Comparison of ENCODE assay signal across 1 cellular context in the genomic region with DNA sequence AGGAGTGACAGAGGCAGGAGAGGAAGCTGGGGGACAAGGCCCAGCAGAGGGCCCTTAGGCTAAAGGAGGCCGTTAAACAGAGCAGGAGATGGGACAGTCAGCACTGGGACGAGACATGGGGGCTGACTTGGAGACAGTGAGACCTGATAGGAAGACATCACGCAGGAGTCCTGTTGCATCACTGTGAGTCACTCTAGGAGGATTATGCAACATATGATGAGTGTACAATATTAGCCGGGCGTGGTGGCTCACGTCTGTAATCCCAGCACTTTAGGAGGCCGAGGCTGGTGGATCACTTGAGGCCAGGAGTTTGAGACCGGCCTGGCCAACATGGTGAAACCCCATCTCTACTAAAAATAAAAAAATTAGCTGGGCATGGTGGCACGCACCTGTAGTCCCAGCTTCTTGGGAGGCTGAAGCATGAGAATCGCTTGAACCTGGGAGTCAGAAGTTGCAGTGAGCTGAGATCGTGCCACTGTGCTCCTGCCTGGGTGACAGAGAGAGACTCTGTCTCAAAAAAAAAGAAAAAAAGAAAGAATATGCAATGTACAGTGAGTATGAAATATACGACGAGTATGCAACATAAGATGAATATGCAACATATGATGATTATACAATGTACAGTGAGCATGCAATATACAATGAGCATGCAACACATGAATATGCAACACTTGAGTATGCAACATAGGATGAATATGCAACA.
TF ChIP-seq lines count a peak whose summit lies in the region.

No MANE protein-coding gene starts in this region.

TF ChIP-seq in HEK293, 187 proteins besides CTCF, POLR2A, EP300 and RAD21 (continued from another document):
- TF ChIP-seq, protein P1, sequence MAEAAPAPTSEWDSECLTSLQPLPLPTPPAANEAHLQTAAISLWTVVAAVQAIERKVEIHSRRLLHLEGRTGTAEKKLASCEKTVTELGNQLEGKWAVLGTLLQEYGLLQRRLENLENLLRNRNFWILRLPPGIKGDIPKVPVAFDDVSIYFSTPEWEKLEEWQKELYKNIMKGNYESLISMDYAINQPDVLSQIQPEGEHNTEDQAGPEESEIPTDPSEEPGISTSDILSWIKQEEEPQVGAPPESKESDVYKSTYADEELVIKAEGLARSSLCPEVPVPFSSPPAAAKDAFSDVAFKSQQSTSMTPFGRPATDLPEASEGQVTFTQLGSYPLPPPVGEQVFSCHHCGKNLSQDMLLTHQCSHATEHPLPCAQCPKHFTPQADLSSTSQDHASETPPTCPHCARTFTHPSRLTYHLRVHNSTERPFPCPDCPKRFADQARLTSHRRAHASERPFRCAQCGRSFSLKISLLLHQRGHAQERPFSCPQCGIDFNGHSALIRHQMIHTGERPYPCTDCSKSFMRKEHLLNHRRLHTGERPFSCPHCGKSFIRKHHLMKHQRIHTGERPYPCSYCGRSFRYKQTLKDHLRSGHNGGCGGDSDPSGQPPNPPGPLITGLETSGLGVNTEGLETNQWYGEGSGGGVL (tag by site-specific recombination; IDR thresholded peaks at IDR 0.05): 0 out of 2 replicates have a peak, but pooled peaks have one; percentile 17
- 0 out of 2 replicates have a peak, but pooled peaks have one; percentile 27 for TF ChIP-seq ZNF148 (tag by site-specific recombination; IDR thresholded peaks at IDR 0.05; ENCODE audit: borderline replicate concordance)
- peak; percentile 27; the same call in 1 of the 2 replicates for TF ChIP-seq KLF7 (tag by site-specific recombination; IDR thresholded peaks at IDR 0.05; ENCODE audit: borderline replicate concordance)
